In genomic region chr15:43370310-43370974, GRCh38 we compare ENCODE assay signal across 8 cellular contexts. TPM values are rescaled to one million over a fixed set of nuclear protein-coding genes. Genes with fewer than 3 reads are reported as not detected.
DNase-seq lines count a peak whose midpoint lies in the region; ATAC-seq and TF ChIP-seq lines count a peak whose summit lies in the region.

No MANE protein-coding gene starts in this region.

- peak overlapping the region; percentile 93 for H3K27ac Mint-ChIP-seq in stimulated activated memory B cell treated with anti-CD40 and anti-IgM and Interleukin-4, amounts not matched to agents 10 μg/mL and 1 μg/mL and 100 μg/mL, for 72 hours

- H3K9me3 Mint-ChIP-seq in stimulated activated memory B cell treated with anti-CD40 and anti-IgM and Interleukin-4, amounts not matched to agents 10 μg/mL and 1 μg/mL and 100 μg/mL, for 72 hours = peaks cover 12% of the 10 kb centered on the region

- peaks cover 5% of the 10 kb centered on the region for H3K9me3 ChIP-seq in MG63

- no peaks in the 10 kb centered on the region for H3K27me3 Mint-ChIP-seq in stimulated activated memory B cell treated with anti-CD40 and anti-IgM and Interleukin-4, amounts not matched to agents 10 μg/mL and 1 μg/mL and 100 μg/mL, for 72 hours

- in situ Hi-C loops in brain microvascular endothelial cell (cut with HindIII; ENCODE audit: low pct_ligation_motif_present, low sequenced_read_pairs) = no loop called here

- peaks cover 38% of the 10 kb centered on the region for H3K36me3 Mint-ChIP-seq in stimulated activated memory B cell treated with anti-CD40 and anti-IgM and Interleukin-4, amounts not matched to agents 10 μg/mL and 1 μg/mL and 100 μg/mL, for 72 hours

- TF ChIP-seq CTCF in brain microvascular endothelial cell (IDR thresholded peaks at IDR 0.05; ENCODE audit: low read depth, low read length, missing control alignments) = no peak

- peak overlapping the region; percentile 97 for H3K4me3 Mint-ChIP-seq in stimulated activated memory B cell treated with anti-CD40 and anti-IgM and Interleukin-4, amounts not matched to agents 10 μg/mL and 1 μg/mL and 100 μg/mL, for 72 hours

- H3K27ac ChIP-seq in brain microvascular endothelial cell = no peak overlapping the region

- H3K4me3 ChIP-seq in MG63 (peak overlapping the region; percentile 90), brain microvascular endothelial cell (ENCODE audit: low read depth, low read length) (peak overlapping the region; percentile 88)

- H3K27me3 ChIP-seq in MG63 = no peaks in the 10 kb centered on the region
- H3K27me3 ChIP-seq in brain microvascular endothelial cell (replicated peaks) = no peaks in the 10 kb centered on the region

- H3K36me3 ChIP-seq in MG63 = peaks cover 48% of the 10 kb centered on the region
- peaks cover 15% of the 10 kb centered on the region for H3K36me3 ChIP-seq in brain microvascular endothelial cell (replicated peaks)

- peak; percentile 30 for ATAC-seq in GM21717 (IDR thresholded peaks at IDR 0.05; ENCODE audit: unreplicated experiment)
- no peak for ATAC-seq in stimulated activated memory B cell treated with anti-CD40 and anti-IgM and Interleukin-4, amounts not matched to agents 10 μg/mL and 1 μg/mL and 100 μg/mL, for 72 hours

- peak; percentile 19 for DNase-seq in NCI-H1092 treated with DMSO at 0.1 percent for 48 hours (lab: John Stamatoyannopoulos, UW)
- no peak for DNase-seq in NCI-H1092 (lab: John Stamatoyannopoulos, UW)
- peak; percentile 18 for DNase-seq in MG63
- peak; percentile 7 for DNase-seq in brain microvascular endothelial cell
- DNase-seq in iris pigment epithelial cell (ENCODE audit: low read depth) = peak; percentile 36
- no peak for DNase-seq in stimulated activated naive CD4-positive, alpha-beta T cell treated with Interleukin-2 at 50 U/mL for 16 hours (lab: John Stamatoyannopoulos, UW)

- H3K4me1 Mint-ChIP-seq in stimulated activated memory B cell treated with anti-CD40 and anti-IgM and Interleukin-4, amounts not matched to agents 10 μg/mL and 1 μg/mL and 100 μg/mL, for 72 hours = peaks cover 58% of the 10 kb centered on the region

RNA-seq across cellular contexts. Expression of gene ZSCAN29, which starts 0.4 kb away (rescaled TPM):
- 8.4 and 15.6 TPM in 2 replicates for total RNA-seq in MG63 (2014; rRNA removed; shearing (Covaris generic); ENCODE audit: low replicate concordance)

RNA-seq across cellular contexts. Expression of gene TUBGCP4, which starts 0.5 kb away (rescaled TPM):
- 5.4 and 18.2 TPM in 2 replicates for total RNA-seq in MG63 (2014; rRNA removed; shearing (Covaris generic); ENCODE audit: low replicate concordance)

RNA-seq across cellular contexts. Expression of gene LCMT2, which starts 40.1 kb away (rescaled TPM):
- 13.1 and 16.5 TPM in 2 replicates for total RNA-seq in MG63 (2014; rRNA removed; shearing (Covaris generic); ENCODE audit: low replicate concordance)

Comparison
In these comparisons a context has a peak if more than half of its experiments do, and no peak if none do; other contexts are left out.
1. DNase-seq: peak in NCI-H1092 treated with DMSO at 0.1 percent for 48 hours (single experiment), MG63 (single experiment), brain microvascular endothelial cell (single experiment) and iris pigment epithelial cell (single experiment); none in NCI-H1092 (single experiment) and stimulated activated naive CD4-positive, alpha-beta T cell treated with Interleukin-2 at 50 U/mL for 16 hours (single experiment).